Comparison of ENCODE assay signal across 8 cellular contexts in the genomic region with DNA sequence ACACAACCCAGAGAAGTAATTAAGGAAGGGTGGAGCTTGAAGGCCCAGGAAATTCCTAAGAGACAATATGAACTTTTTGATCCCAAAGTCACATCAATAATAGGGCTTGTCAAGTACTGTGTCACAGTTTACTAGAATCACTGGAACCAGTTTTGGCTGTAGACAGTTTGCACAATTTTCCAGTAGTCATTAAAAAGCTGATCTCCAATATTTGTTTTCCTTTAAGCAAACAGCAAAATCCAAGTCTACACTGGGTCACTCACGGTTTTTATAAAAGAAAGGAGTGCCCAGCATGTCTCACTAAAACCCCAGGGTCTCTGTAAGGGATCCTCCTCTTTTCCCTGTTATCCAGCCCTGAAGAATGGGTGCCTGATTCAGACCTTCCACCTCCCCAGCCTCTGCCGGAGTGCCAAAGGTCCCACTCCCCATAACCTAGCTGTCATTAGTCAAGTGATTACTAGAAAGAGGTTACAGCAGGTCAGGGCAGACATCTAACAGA. TPM values are rescaled to one million over a fixed set of nuclear protein-coding genes. Genes with fewer than 3 reads are reported as not detected.
DNase-seq lines count a peak whose midpoint lies in the region; ATAC-seq and TF ChIP-seq lines count a peak whose summit lies in the region.

No MANE protein-coding gene starts in this region.

- intact Hi-C loops in PC-3 (cut with micrococcal nuclease) (no loop called here), ovary (cut with DNase I) (no loop called here)

- H3K4me1 Mint-ChIP-seq in CD8-positive, alpha-beta memory T cell: peaks cover 7 to 19% (median 15%) of the 10 kb centered on the region in 3 donors

- no peaks in the 10 kb centered on the region for H3K9me2 ChIP-seq in PC-3 (replicated peaks; ENCODE audit: low read length)

- WGBS in esophagus, 2 donors: 2 to 5% methylated on average over 2 of the region's 2 CpGs
- WGBS in ovary, 3 donors: 0 to 1% (median 0%) methylated on average over 2 of the region's 2 CpGs

- DNase-seq in CD8-positive, alpha-beta memory T cell: no peak
- DNase-seq in PC-3 (peak; percentile 33), ovary (no peak), NCI-H1092 (lab: John Stamatoyannopoulos, UW) (no peak), SW 1271 (lab: John Stamatoyannopoulos, UW) (no peak), GOT3 (lab: John Stamatoyannopoulos, UW) (no peak)
- DNase-seq in stimulated activated CD4-positive, alpha-beta T cell treated with anti-CD3 and anti-CD28 coated beads, Interleukin-4, amount 100 ng/mL, for 1 hour: no peak

- no peaks in the 10 kb centered on the region for H4K20me1 ChIP-seq in PC-3 (ENCODE audit: low read length)

- peaks cover 4% of the 10 kb centered on the region for H3F3A ChIP-seq in PC-3 (ENCODE audit: low read length, unreplicated experiment)

- H3K27ac ChIP-seq in CD8-positive, alpha-beta memory T cell (ENCODE audit: low read depth, low read length): peak overlapping the region; percentile 93
- H3K27ac ChIP-seq in PC-3 (ENCODE audit: low read length): peak overlapping the region; percentile 45
- H3K27ac ChIP-seq in esophagus (ENCODE audit: low read depth in 2 of 2, low read length in 1 of 2): peak overlapping the region; percentile 91 to 96
- peak overlapping the region; percentile 74 to 89 for H3K27ac ChIP-seq in ovary

- H3K79me2 ChIP-seq in PC-3 (ENCODE audit: low read length): peaks cover 42% of the 10 kb centered on the region

- no peaks in the 10 kb centered on the region for H3K27me3 ChIP-seq in CD8-positive, alpha-beta memory T cell (ENCODE audit: insufficient read depth, low read length, poor library complexity, severe bottlenecking)
- H3K27me3 ChIP-seq in PC-3 (ENCODE audit: low read length): no peaks in the 10 kb centered on the region
- H3K27me3 ChIP-seq in esophagus (ENCODE audit: control insufficient read depth in 1 of 2, insufficient read depth in 2 of 2, low read length in 2 of 2): no peaks in the 10 kb centered on the region
- H3K27me3 ChIP-seq in ovary: no peaks in the 10 kb centered on the region

- peaks cover 5% of the 10 kb centered on the region for H3K4me1 ChIP-seq in CD8-positive, alpha-beta memory T cell (ENCODE audit: insufficient read depth, low read length)
- H3K4me1 ChIP-seq in PC-3 (ENCODE audit: insufficient read depth, low read length) (no peaks in the 10 kb centered on the region; the same call in 1 of the 2 replicates), esophagus (ENCODE audit: control insufficient read depth in 2 of 2, insufficient read depth in 2 of 2, low read length in 1 of 2) (no peaks in the 10 kb centered on the region), ovary (ENCODE audit: insufficient read depth) (peaks cover 1% of the 10 kb centered on the region)

- peak overlapping the region; percentile 84 for H2AFZ ChIP-seq in PC-3 (ENCODE audit: low read length)

- TF ChIP-seq EP300 in ovary (IDR thresholded peaks at IDR 0.05): no peak

- H3K4me2 ChIP-seq in PC-3 (ENCODE audit: low read length): peak overlapping the region; percentile 91

- POLR2A ChIA-PET in CD8-positive, alpha-beta memory T cell (lab: Charles Lee): no interaction called here
- POLR2A ChIA-PET in PC-3 (lab: Charles Lee; ENCODE audit: unreplicated experiment): no interaction called here

- ATAC-seq in PC-3: peak; percentile 14; the same call in 1 of the 2 replicates

- BruUV-seq in PC-3 (replicated peaks; lab: Mats Ljungman, UMichigan): TSS peak; percentile 65

- TF ChIP-seq CTCF in PC-3 (conservative IDR thresholded peaks at IDR 0.05; ENCODE audit: low read depth, low read length) (no peak), ovary (IDR thresholded peaks at IDR 0.05) (no peak)

- peak overlapping the region; percentile 85 for H3K9ac ChIP-seq in PC-3 (ENCODE audit: low read length)

- H3K36me3 ChIP-seq in CD8-positive, alpha-beta memory T cell (ENCODE audit: insufficient read depth, low read length): no peaks in the 10 kb centered on the region
- H3K36me3 ChIP-seq in PC-3 (ENCODE audit: low read depth, low read length): peaks cover 8% of the 10 kb centered on the region
- H3K36me3 ChIP-seq in esophagus (ENCODE audit: control insufficient read depth in 2 of 2, insufficient read depth in 2 of 2, low read length in 1 of 2): no peaks in the 10 kb centered on the region
- no peaks in the 10 kb centered on the region for H3K36me3 ChIP-seq in ovary

- peaks cover 0 to 12% (median 2%) of the 10 kb centered on the region in 3 donors for H3K36me3 Mint-ChIP-seq in CD8-positive, alpha-beta memory T cell

- no peaks in the 10 kb centered on the region for H3K27me3 Mint-ChIP-seq in CD8-positive, alpha-beta memory T cell

- no peaks in the 10 kb centered on the region for H3K9me3 ChIP-seq in CD8-positive, alpha-beta memory T cell (ENCODE audit: low read length)
- H3K9me3 ChIP-seq in PC-3 (ENCODE audit: low read length) (no peaks in the 10 kb centered on the region), esophagus (ENCODE audit: control insufficient read depth in 2 of 2, insufficient read depth in 1 of 2, low read depth in 1 of 2, low read length in 1 of 2) (no peaks in the 10 kb centered on the region), ovary (no peaks in the 10 kb centered on the region)

- CTCF ChIA-PET in CD8-positive, alpha-beta memory T cell (lab: Charles Lee): no interaction called here
- CTCF ChIA-PET in PC-3 (lab: Charles Lee): no interaction called here

- peak overlapping the region; percentile 74 for H3K4me3 ChIP-seq in CD8-positive, alpha-beta memory T cell (ENCODE audit: low read length)
- H3K4me3 ChIP-seq in PC-3 (ENCODE audit: low read length) (peak overlapping the region; percentile 87), esophagus (ENCODE audit: low read depth in 1 of 2, low read length in 2 of 2) (peak overlapping the region; percentile 85 to 86), ovary (peak overlapping the region; percentile 95)

- H3K4me3 Mint-ChIP-seq in CD8-positive, alpha-beta memory T cell: peak overlapping the region; percentile 83 to 96 (median 91)

- H3K9me3 Mint-ChIP-seq in CD8-positive, alpha-beta memory T cell: no peaks in the 10 kb centered on the region

- H3K27ac Mint-ChIP-seq in CD8-positive, alpha-beta memory T cell: peak overlapping the region; percentile 90 to 98 (median 96)

- TF ChIP-seq POLR2A in ovary (IDR thresholded peaks at IDR 0.05): no peak

RNA-seq across cellular contexts. Expression of gene SLC25A16, which starts 0.6 kb away (rescaled TPM):
- total RNA-seq in CD8-positive, alpha-beta memory T cell: 10 to 100 TPM; 15.1 to 18.6 TPM
- 6.6 TPM for polyA plus RNA-seq in CD8-positive, alpha-beta memory T cell
- total RNA-seq in PC-3 (2014; rRNA removed) (21.9 and 22.0 TPM in 2 replicates), ovary (10 to 100 TPM in 6 of 7 donors, 1 to 10 TPM in 1; 9.1 to 31.9 (median 27.0) TPM)
- polyA plus RNA-seq in esophagus (10 to 100 TPM in 1 of 2 donors, 1 to 10 TPM in 1; 6.2 to 11.6 TPM), ovary (10 to 100 TPM in 1 of 2 donors, 1 to 10 TPM in 1; 4.4 to 10.1 TPM)

RNA-seq across cellular contexts. Expression of gene TET1, which starts 33.5 kb away (rescaled TPM):
- under 1 TPM; 0.44 to 0.63 TPM for total RNA-seq in CD8-positive, alpha-beta memory T cell
- 1.9 TPM for polyA plus RNA-seq in CD8-positive, alpha-beta memory T cell
- total RNA-seq in PC-3 (2014; rRNA removed) (2.3 and 3.0 TPM in 2 replicates), ovary (1 to 10 TPM; 2.9 to 7.0 (median 5.7) TPM)
- polyA plus RNA-seq in esophagus (under 1 TPM; 0.05 to 0.16 TPM), ovary (1 to 10 TPM in 1 of 2 donors, under 1 TPM in 1; 0.69 to 1.4 TPM)

RNA-seq across cellular contexts. Expression of gene DNA2, which starts 54.9 kb away (rescaled TPM):
- 10 to 100 TPM; 37.3 to 40.0 TPM for total RNA-seq in CD8-positive, alpha-beta memory T cell
- 0.55 TPM for polyA plus RNA-seq in CD8-positive, alpha-beta memory T cell
- total RNA-seq in PC-3 (2014; rRNA removed) (29.5 and 38.7 TPM in 2 replicates), ovary (1 to 10 TPM; 1.6 to 3.8 (median 3.3) TPM)
- polyA plus RNA-seq in esophagus (1 to 10 TPM; 1.8 TPM), ovary (1 to 10 TPM; 1.0 to 1.9 TPM)
